ENCODE assay signal across 8 cellular contexts in the genomic region with DNA sequence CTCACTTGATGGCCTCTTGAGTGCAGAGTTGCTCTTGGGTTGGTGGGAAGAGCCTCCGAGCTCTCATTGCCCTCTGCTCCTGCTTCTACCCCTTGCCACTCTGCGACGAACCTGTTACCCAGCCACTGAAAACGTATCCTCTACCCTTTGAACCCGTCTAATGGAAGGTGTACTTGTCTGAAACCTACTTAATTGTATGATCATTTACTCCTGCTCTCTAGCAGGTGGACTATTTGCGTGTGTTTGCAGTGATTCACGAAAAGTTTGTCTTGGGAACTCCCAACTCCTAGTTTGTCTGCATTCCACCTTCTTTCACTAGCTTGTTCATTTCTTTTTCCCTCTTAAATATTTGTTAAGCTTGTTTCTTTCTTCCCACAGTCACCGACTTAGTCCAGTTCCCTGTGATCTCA. TPM values are rescaled to one million over a fixed set of nuclear protein-coding genes. Genes with fewer than 3 reads are reported as not detected.
DNase-seq lines count a peak whose midpoint lies in the region; ATAC-seq and TF ChIP-seq lines count a peak whose summit lies in the region.

No MANE protein-coding gene starts in this region.

- H3K4me3 ChIP-seq in HUES48 (ENCODE audit: low read depth, low read length) (peak overlapping the region; percentile 89), lower leg skin (ENCODE audit: low read depth, poor library complexity, severe bottlenecking) (peak overlapping the region; percentile 66), transverse colon (peak overlapping the region; percentile 54 to 69 (median 62))

- H3K9me3 Mint-ChIP-seq in activated CD4-positive, alpha-beta T cell treated with anti-CD3 and anti-CD28 coated beads for 36 hours (ENCODE audit: low read depth) = no peaks in the 10 kb centered on the region
- no peaks in the 10 kb centered on the region for H3K9me3 Mint-ChIP-seq in MCF 10A (ENCODE audit: unreplicated experiment)

- TF ChIP-seq CTCF in MCF 10A (IDR thresholded peaks at IDR 0.05; ENCODE audit: unreplicated experiment) (no peak), lower leg skin (IDR thresholded peaks at IDR 0.05) (no peak), transverse colon (IDR thresholded peaks at IDR 0.05) (no peak)

- no peak for DNase-seq in activated CD4-positive, alpha-beta T cell treated with anti-CD3 and anti-CD28 coated beads for 36 hours
- no peak for DNase-seq in activated CD4-positive, alpha-beta T cell treated with anti-CD3 and anti-CD28 coated beads for 1 hour
- DNase-seq in MCF 10A (ENCODE audit: unreplicated experiment) (no peak), lower leg skin (ENCODE audit: low spot score in 2 of 2) (no peak), transverse colon (no peak), NCI-H2081 (lab: John Stamatoyannopoulos, UW) (no peak), NCI-H1436 (lab: John Stamatoyannopoulos, UW) (no peak)

- H3K4me3 Mint-ChIP-seq in activated CD4-positive, alpha-beta T cell treated with anti-CD3 and anti-CD28 coated beads for 36 hours = peak overlapping the region; percentile 94
- H3K4me3 Mint-ChIP-seq in MCF 10A (ENCODE audit: unreplicated experiment) = peak overlapping the region; percentile 99

- peak overlapping the region; percentile 85 for H3K27ac Mint-ChIP-seq in activated CD4-positive, alpha-beta T cell treated with anti-CD3 and anti-CD28 coated beads for 36 hours
- H3K27ac Mint-ChIP-seq in MCF 10A (ENCODE audit: low read depth, unreplicated experiment) = peak overlapping the region; percentile 36

- H3K27me3 ChIP-seq in HUES48 (ENCODE audit: control insufficient read depth, insufficient read depth, low read length) = no peaks in the 10 kb centered on the region
- no peaks in the 10 kb centered on the region for H3K27me3 ChIP-seq in transverse colon

- no peak for TF ChIP-seq EP300 in transverse colon (IDR thresholded peaks at IDR 0.05; ENCODE audit: low read depth)

- in situ Hi-C loops in transverse colon (cut with MboI; ENCODE audit: low pct_ligation_motif_present in 1 of 4, low pct_unique_long_range_greater_than_20kb in 1 of 4, low sequenced_read_pairs in 3 of 4) = loop anchor here in 3 of 4 donors (25.0 kb wide), 1 partner anchor 541 kb away; the partner anchor contains the start of genes DBF4 (in 3 of the 3) and SLC25A40 (in 3 of the 3)

- peaks cover 23% of the 10 kb centered on the region for H3K36me3 Mint-ChIP-seq in activated CD4-positive, alpha-beta T cell treated with anti-CD3 and anti-CD28 coated beads for 36 hours (ENCODE audit: low read depth)
- H3K36me3 Mint-ChIP-seq in MCF 10A (ENCODE audit: insufficient read depth, unreplicated experiment) = peaks cover 29% of the 10 kb centered on the region

- H3K27me3 Mint-ChIP-seq in activated CD4-positive, alpha-beta T cell treated with anti-CD3 and anti-CD28 coated beads for 36 hours = no peaks in the 10 kb centered on the region
- H3K27me3 Mint-ChIP-seq in MCF 10A (ENCODE audit: insufficient read depth, unreplicated experiment) = no peaks in the 10 kb centered on the region

- H3K36me3 ChIP-seq in HUES48 (ENCODE audit: control insufficient read depth, insufficient read depth, low read length) (peaks cover 26% of the 10 kb centered on the region), transverse colon (peaks cover 0 to 20% (median 8%) of the 10 kb centered on the region in 4 donors)

- H3K9me3 ChIP-seq in HUES48 (ENCODE audit: control insufficient read depth, insufficient read depth, low read length) (0 out of 2 replicates have a peak, but pooled peaks cover 8% of the 10 kb centered on the region), transverse colon (no peaks in the 10 kb centered on the region)

- POLR2A ChIA-PET in activated CD4-positive, alpha-beta T cell treated with anti-CD3 and anti-CD28 coated beads for 36 hours (lab: Charles Lee) = interaction anchor here (0.5 kb wide), 1 partner anchor 289 kb away, joined by 3 read pairs; no protein-coding TSS in a partner anchor
- POLR2A ChIA-PET in MCF 10A (lab: Yijun Ruan, JAX) = interaction anchor here (0.8 to 4.9 kb wide), 14 partner anchors 11 to 193 kb away, joined by 3 to 233 read pairs (median 8); partner anchors contain the start of genes DMTF1 and TMEM243

- H3K4me1 ChIP-seq in HUES48 (ENCODE audit: control insufficient read depth, insufficient read depth, low read length) (peaks cover 30% of the 10 kb centered on the region), transverse colon (peaks cover 4 to 36% (median 12%) of the 10 kb centered on the region in 4 donors)

- H3K9ac ChIP-seq in HUES48 (ENCODE audit: low read depth, low read length) = no peak overlapping the region

- WGBS in lower leg skin, 2 donors = 9 to 11% methylated on average over 8 of the region's 8 CpGs
- 2 to 6% methylated on average over 7 to 8 of the region's 8 CpGs for WGBS in transverse colon (ENCODE audit: low coverage in 1 of 2), 2 donors

- H3K27ac ChIP-seq in HUES48 (ENCODE audit: low read depth, low read length) = peak overlapping the region; percentile 42
- H3K27ac ChIP-seq in transverse colon = peak overlapping the region; percentile 87 to 94 (median 91)

- no peak for TF ChIP-seq POLR2A in lower leg skin (IDR thresholded peaks at IDR 0.05)
- no peak for TF ChIP-seq POLR2A in transverse colon (IDR thresholded peaks at IDR 0.05)

- BruUV-seq in MCF 10A (replicated peaks; lab: Mats Ljungman, UMichigan) = no TSS peak

- H3K4me1 Mint-ChIP-seq in activated CD4-positive, alpha-beta T cell treated with anti-CD3 and anti-CD28 coated beads for 36 hours = peaks cover 43% of the 10 kb centered on the region
- H3K4me1 Mint-ChIP-seq in MCF 10A (ENCODE audit: insufficient read depth, unreplicated experiment) = peaks cover 28% of the 10 kb centered on the region

- peak; percentile 4 for ATAC-seq in activated CD4-positive, alpha-beta T cell treated with anti-CD3 and anti-CD28 coated beads for 36 hours

- intact Hi-C loops in activated CD4-positive, alpha-beta T cell treated with anti-CD3 and anti-CD28 coated beads for 36 hours (cut with DNase I, micrococcal nuclease) = loop anchor here (1.0 to 10.0 kb wide), 9 partner anchors 8 to 871 kb away; partner anchors contain the start of genes DBF4 (in 2 of the 2), DMTF1 (in 2 of the 2), RUNDC3B (in 2 of the 2) and SLC25A40 (in 2 of the 2)
- intact Hi-C loops in MCF 10A (cut with micrococcal nuclease) = loop anchor here (1.0 to 10.0 kb wide), 3 partner anchors 13 to 191 kb away; partner anchors contain the start of gene DMTF1
- intact Hi-C loops in lower leg skin (cut with DNase I; ENCODE audit: low total_unique reads) = no loop called here
- intact Hi-C loops in transverse colon (cut with DNase I; ENCODE audit: low total_unique reads) = no loop called here

- CTCF ChIA-PET in activated CD4-positive, alpha-beta T cell treated with anti-CD3 and anti-CD28 coated beads for 36 hours (lab: Charles Lee) = interaction anchor here (1.0 to 1.6 kb wide), 3 partner anchors 29 to 73 kb away, joined by 3 to 5 read pairs (median 3); no protein-coding TSS in a partner anchor
- CTCF ChIA-PET in MCF 10A (lab: Yijun Ruan, JAX) = interaction anchor here (1.0 to 4.3 kb wide), 6 partner anchors 11 to 70 kb away, joined by 3 to 32 read pairs (median 4); no protein-coding TSS in a partner anchor

RNA-seq across cellular contexts. Expression of gene CROT, which starts 0.5 kb away (rescaled TPM):
- total RNA-seq in activated CD4-positive, alpha-beta T cell treated with anti-CD3 and anti-CD28 coated beads for 36 hours = 1 to 10 TPM; 4.6 to 7.0 TPM
- total RNA-seq in MCF 10A (2022) (5.7 and 6.5 TPM in 2 replicates), lower leg skin (10 to 100 TPM; 18.9 to 41.3 (median 25.2) TPM), transverse colon (10 to 100 TPM; 11.9 to 49.9 (median 27.6) TPM)

Comparison
In these comparisons a context has a peak if more than half of its experiments do, and no peak if none do; other contexts are left out.
1. intact Hi-C loops: an anchor here in activated CD4-positive, alpha-beta T cell treated with anti-CD3 and anti-CD28 coated beads for 36 hours (1.0 to 10.0 kb wide) and MCF 10A (1.0 to 10.0 kb wide); none called in lower leg skin and transverse colon.